ENCODE assay signal across 24 cellular contexts in genomic region chr3:127121850-127122249, GRCh38.
"Had no signal": no experiment of that assay in that cellular context is flagged by ENCODE, and none has a peak within 500 bp of the region (broad histone marks: within the 10 kb centered on the region; RNA-seq: fewer than 3 reads in every experiment).

No MANE protein-coding gene starts in this region.

- H3K9me3 ChIP-seq: left lung, pancreas, prostate gland, sigmoid colon, spleen, suprapubic skin, thoracic aorta, tibial artery, upper lobe of right lung had no signal

- H3K4me3 ChIP-seq: left lung, lung, pancreas, prostate gland, sigmoid colon, spleen, suprapubic skin, tibial artery, upper lobe of right lung had no signal

- DNase-seq: hippocampal formation; kidney; left colon; left lung; mesendoderm; naive B cell; natural killer cell; nephron progenitor cell; retina; sigmoid colon; small intestine; spleen; stimulated activated CD4-positive, alpha-beta T cell treated with anti-CD3 and anti-CD28 coated beads, Interleukin-4, amount 100 ng/mL, for 24 hours; stimulated activated naive CD4-positive, alpha-beta T cell; trophoblast cell had no signal

- H3K27me3 ChIP-seq: tibial artery, upper lobe of right lung had no signal

- H3K36me3 ChIP-seq: left lung, pancreas, prostate gland, sigmoid colon, spleen, suprapubic skin, thoracic aorta, tibial artery, upper lobe of right lung had no signal

- ATAC-seq: left colon; left lung; natural killer cell; pancreas; stimulated activated effector memory CD8-positive, alpha-beta T cell treated with anti-CD3 and anti-CD28 coated beads, Interleukin-12 subunit alpha, Interleukin-12 subunit beta, amount 100 ng/mL, for 72 hours; upper lobe of right lung had no signal

- FAIRE-seq: kidney, pancreas, small intestine, urothelium cell line had no signal

- H3K27ac ChIP-seq: left lung, pancreas, prostate gland, sigmoid colon, spleen, suprapubic skin, thoracic aorta, tibial artery, upper lobe of right lung had no signal
